Comparison of ENCODE assay signal across 16 cellular contexts in genomic region chr12:24244231-24244630, GRCh38.
DNase-seq lines count a peak whose midpoint lies in the region; ATAC-seq and TF ChIP-seq lines count a peak whose summit lies in the region.
"Had no signal": no experiment of that assay in that cellular context is flagged by ENCODE, and none has a peak within 500 bp of the region (broad histone marks: within the 10 kb centered on the region; RNA-seq: fewer than 3 reads in every experiment).

No MANE protein-coding gene starts in this region.

- H3K9me3 Mint-ChIP-seq in H9, result no peaks in the 10 kb centered on the region
- H3K9me3 Mint-ChIP-seq in neural progenitor cell, result no peaks in the 10 kb centered on the region
- H3K9me3 Mint-ChIP-seq: CD4-positive, alpha-beta T cell had no signal

- H3K36me3 ChIP-seq in neural progenitor cell (no peaks in the 10 kb centered on the region), gastrocnemius medialis (no peaks in the 10 kb centered on the region)

- H2BK15ac ChIP-seq in H9 (ENCODE audit: low read depth, low read length), result no peak overlapping the region; the same call in 1 of the 2 replicates

- H3K4me1 ChIP-seq in H9 (ENCODE audit: insufficient read depth, low read length) (peaks cover 7% of the 10 kb centered on the region), foreskin keratinocyte (peaks cover 4% of the 10 kb centered on the region), neural progenitor cell (peaks cover 30% of the 10 kb centered on the region), gastrocnemius medialis (no peaks in the 10 kb centered on the region)

- no peak overlapping the region for H2BK120ac ChIP-seq in H9 (ENCODE audit: low read depth, low read length, poor library complexity, severe bottlenecking)

- H3K4me1 Mint-ChIP-seq in H9 (peaks cover 18 to 33% of the 10 kb centered on the region in 2 experiments), neural progenitor cell (peaks cover 44% of the 10 kb centered on the region)

- H2AK5ac ChIP-seq in H9 (ENCODE audit: insufficient read length, low read length), result no peak overlapping the region

- no peak overlapping the region for H2AFZ ChIP-seq in H9 (ENCODE audit: low read length)
- no peak overlapping the region for H2AFZ ChIP-seq in neural progenitor cell (replicated peaks)

- ATAC-seq in foreskin keratinocyte (peak; percentile 66), gastrocnemius medialis (no peak)
- ATAC-seq: HCT116 had no signal

- H4K20me1 ChIP-seq in H9 (ENCODE audit: control insufficient read depth, insufficient read depth, insufficient read length), result no peaks in the 10 kb centered on the region
- H4K20me1 ChIP-seq in neural progenitor cell (ENCODE audit: low read depth), result no peaks in the 10 kb centered on the region

- H3K23me2 ChIP-seq in H9 (ENCODE audit: insufficient read length, low read depth, low read length, poor library complexity, severe bottlenecking), result no peaks in the 10 kb centered on the region

- H3K36me3 Mint-ChIP-seq in H9 (ENCODE audit: insufficient read depth in 1 of 3, low read depth in 3 of 3) (no peaks in the 10 kb centered on the region), neural progenitor cell (peaks cover 4% of the 10 kb centered on the region)

- intact Hi-C loops in gastrocnemius medialis (cut with DNase I; ENCODE audit: low total_unique reads), result no loop called here

- H3K27me3 ChIP-seq in H9 (ENCODE audit: insufficient read depth, low read length), result no peaks in the 10 kb centered on the region
- no peaks in the 10 kb centered on the region for H3K27me3 ChIP-seq in foreskin keratinocyte
- H3K27me3 ChIP-seq in neural progenitor cell, result no peaks in the 10 kb centered on the region
- no peaks in the 10 kb centered on the region for H3K27me3 ChIP-seq in gastrocnemius medialis

- no peak overlapping the region for H4K91ac ChIP-seq in H9 (ENCODE audit: insufficient read length, low read depth, low read length)

- no peak overlapping the region for H4K5ac ChIP-seq in H9 (ENCODE audit: insufficient read length, low read depth, low read length)

- TF ChIP-seq CTCF in H9 (conservative IDR thresholded peaks at IDR 0.05) (no peak), foreskin keratinocyte (conservative IDR thresholded peaks at IDR 0.05) (no peak), neural progenitor cell (IDR thresholded peaks at IDR 0.05) (no peak), gastrocnemius medialis (IDR thresholded peaks at IDR 0.05 in 4 of 5, conservative IDR thresholded peaks at IDR 0.05 in 1 of 5) (no peak)

- H3K27ac ChIP-seq in H9 (ENCODE audit: insufficient read length, low read depth, low read length), result peak overlapping the region; percentile 23
- H3K27ac ChIP-seq in foreskin keratinocyte, result peak overlapping the region; percentile 47
- no peak overlapping the region for H3K27ac ChIP-seq in neural progenitor cell
- no peak overlapping the region for H3K27ac ChIP-seq in gastrocnemius medialis

- no peak for TF ChIP-seq POLR2A in gastrocnemius medialis (IDR thresholded peaks at IDR 0.05)

- H3K4me3 ChIP-seq in neural progenitor cell (no peak overlapping the region), gastrocnemius medialis (no peak overlapping the region)

- in situ Hi-C loops in gastrocnemius medialis (cut with MboI; ENCODE audit: low sequenced_read_pairs in 4 of 4), result no loop called here

- H3K27ac Mint-ChIP-seq in H9, result peak overlapping the region in 1 of 3 experiments; percentile 10; a peak in 2 of 7 replicates
- peak overlapping the region; percentile 80 for H3K27ac Mint-ChIP-seq in neural progenitor cell
- H3K27ac Mint-ChIP-seq: B cell; CD4-positive, alpha-beta T cell had no signal

- no peak overlapping the region for H4K8ac ChIP-seq in H9 (replicated peaks; ENCODE audit: insufficient read length, low read depth, low read length)

- no peak overlapping the region for H3K18ac ChIP-seq in H9 (ENCODE audit: insufficient read length, low read depth, low read length)

- peak overlapping the region; percentile 64 for H2BK5ac ChIP-seq in H9 (ENCODE audit: insufficient read length, low read length)

- no peak overlapping the region for H3K4ac ChIP-seq in H9 (ENCODE audit: low read depth, low read length)

- peaks cover 8% of the 10 kb centered on the region for H3F3A ChIP-seq in neural progenitor cell (ENCODE audit: low read depth)

- H3K56ac ChIP-seq in H9 (ENCODE audit: insufficient read length, low read depth, low read length), result no peak overlapping the region

- no peak overlapping the region for H2BK12ac ChIP-seq in H9 (ENCODE audit: insufficient read length, low read depth, low read length)

- WGBS in H9 (ENCODE audit: extremely low coverage, insufficient read length, low lambda C conversion rate), result no CpG with 5 or more reads among the region's 4 CpGs

- H3K27me3 Mint-ChIP-seq in H9 (ENCODE audit: low read depth), result no peaks in the 10 kb centered on the region
- no peaks in the 10 kb centered on the region for H3K27me3 Mint-ChIP-seq in neural progenitor cell (ENCODE audit: insufficient read depth, low read depth)
- H3K27me3 Mint-ChIP-seq: B cell; CD4-positive, alpha-beta T cell had no signal

- H3K9ac ChIP-seq in H9 (ENCODE audit: extremely low read depth, insufficient read length, low read length) (no peak overlapping the region), neural progenitor cell (no peak overlapping the region)

- H3K79me2 ChIP-seq in H9 (ENCODE audit: insufficient read depth, low read length) (no peaks in the 10 kb centered on the region), neural progenitor cell (ENCODE audit: low read depth) (no peaks in the 10 kb centered on the region)

- H3K23ac ChIP-seq in H9 (ENCODE audit: insufficient read length, low read depth, low read length), result no peak overlapping the region

- no peak overlapping the region for H3T11ph ChIP-seq in H9 (ENCODE audit: low read length)

- H3K4me2 ChIP-seq in H9 (ENCODE audit: insufficient read depth, insufficient read length, low read length), result peak overlapping the region; percentile 12
- H3K4me2 ChIP-seq in neural progenitor cell, result no peak overlapping the region

- no peak overlapping the region for H2BK20ac ChIP-seq in H9 (ENCODE audit: low read depth, low read length, poor library complexity, severe bottlenecking)

- H3K9me3 ChIP-seq in H9 (ENCODE audit: control insufficient read depth, low read depth, low read length) (no peaks in the 10 kb centered on the region), neural progenitor cell (ENCODE audit: low read depth) (no peaks in the 10 kb centered on the region), gastrocnemius medialis (no peaks in the 10 kb centered on the region)

- H3K4me3 Mint-ChIP-seq in H9 (no peak overlapping the region), neural progenitor cell (no peak overlapping the region)
- H3K4me3 Mint-ChIP-seq: B cell; CD4-positive, alpha-beta T cell had no signal

- peak overlapping the region; percentile 47; the same call in 1 of the 2 replicates for H3K14ac ChIP-seq in H9 (ENCODE audit: insufficient read depth, low read length)

- DNase-seq in H9, result peak; percentile 48
- DNase-seq in NCI-H69 (lab: John Stamatoyannopoulos, UW), result peak; percentile 63
- DNase-seq in foreskin keratinocyte, result no peak
- no peak for DNase-seq in neural progenitor cell (ENCODE audit: low spot score)
- no peak for DNase-seq in activated CD8-positive, alpha-beta memory T cell treated with anti-CD3 and anti-CD28 coated beads for 24 hours
- no peak for DNase-seq in gastrocnemius medialis
- no peak for DNase-seq in mucosa of gallbladder (ENCODE audit: low spot score)
- DNase-seq in activated CD4-positive, CD25-positive, alpha-beta regulatory T cell treated with anti-CD3 and anti-CD28 coated beads, Interleukin-2, amount 50 U/mL, for 72 hours, result no peak
- DNase-seq: C1 segment of cervical spinal cord; Calu3; CD4-positive, alpha-beta T cell; DMS 273 treated with DMSO at 0.1 percent for 48 hours; DMS79; IMR-90 had no signal

- H3K79me1 ChIP-seq in H9 (ENCODE audit: insufficient read depth, low read depth, low read length, poor library complexity, severe bottlenecking), result no peaks in the 10 kb centered on the region

Comparison
In these comparisons a context has a peak if more than half of its experiments do, and no peak if none do; other contexts are left out.
1. DNase-seq: peak in H9 (single experiment) and NCI-H69 (single experiment); none in foreskin keratinocyte (0 of 2), neural progenitor cell (single experiment), activated CD8-positive, alpha-beta memory T cell treated with anti-CD3 and anti-CD28 coated beads for 24 hours (single experiment), gastrocnemius medialis (0 of 2), mucosa of gallbladder (single experiment) and activated CD4-positive, CD25-positive, alpha-beta regulatory T cell treated with anti-CD3 and anti-CD28 coated beads, Interleukin-2, amount 50 U/mL, for 72 hours (single experiment).
2. H3K27ac ChIP-seq: peak in H9 (single experiment) and foreskin keratinocyte (single experiment); none in neural progenitor cell (single experiment) and gastrocnemius medialis (0 of 4).